ENCODE assay signal across 1 cellular context in the genomic region with DNA sequence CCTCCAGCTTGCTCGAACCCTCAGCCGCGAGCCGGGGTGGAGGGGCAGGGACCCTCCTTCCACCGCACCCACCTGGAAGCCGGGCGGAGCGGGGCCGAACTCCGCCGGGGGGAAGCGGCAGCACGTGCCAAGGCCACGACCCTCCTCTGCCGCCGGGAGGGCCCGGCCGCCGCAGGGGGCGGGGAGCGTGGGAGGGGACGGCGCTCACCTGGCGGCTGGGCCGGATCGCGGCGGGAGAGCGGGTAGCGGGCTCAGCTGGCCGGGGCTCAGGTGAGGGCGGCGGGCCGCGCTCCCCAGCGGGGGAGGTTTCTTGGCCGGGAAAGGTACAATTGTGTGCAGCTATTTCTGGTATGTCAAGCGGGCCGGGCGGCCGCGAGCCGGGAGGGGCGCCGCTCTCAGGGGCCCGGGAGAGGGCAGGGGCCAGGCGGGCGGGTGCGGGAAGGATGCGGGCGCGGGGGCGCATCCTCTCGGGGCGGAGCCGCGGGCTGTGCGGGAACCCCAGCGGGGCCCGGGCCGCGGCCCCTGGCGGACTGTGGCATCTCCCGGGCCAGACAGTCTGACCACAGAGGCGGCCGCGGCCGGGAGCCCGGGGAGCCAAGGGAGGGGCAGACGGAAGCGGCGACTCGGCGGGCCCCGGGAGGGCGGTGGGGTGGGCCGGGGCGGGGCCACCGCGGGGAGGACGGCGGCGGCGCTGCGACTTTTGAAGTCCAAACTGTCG.
TF ChIP-seq lines count a peak whose summit lies in the region.

TSS of gene LMO7 (plus strand) at position 710 of the 718 bp plus-strand sequence. CDS start 328 bp downstream, outside the sequence.

TF ChIP-seq in H1, 55 proteins besides CTCF, POLR2A, EP300 and RAD21:
- no peak for TF ChIP-seq SP4 (IDR thresholded peaks at IDR 0.05; ENCODE audit: low read length)
- TF ChIP-seq, protein P1, sequence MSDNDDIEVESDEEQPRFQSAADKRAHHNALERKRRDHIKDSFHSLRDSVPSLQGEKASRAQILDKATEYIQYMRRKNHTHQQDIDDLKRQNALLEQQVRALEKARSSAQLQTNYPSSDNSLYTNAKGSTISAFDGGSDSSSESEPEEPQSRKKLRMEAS (IDR thresholded peaks at IDR 0.05), result peak; percentile 91
- TF ChIP-seq KDM5A (IDR thresholded peaks at IDR 0.05; ENCODE audit: low read length), result no peak
- TF ChIP-seq BRCA1 (IDR thresholded peaks at IDR 0.05; ENCODE audit: low read depth, low read length), result no peak
- TF ChIP-seq YY1 (IDR thresholded peaks at IDR 0.05; ENCODE audit: low read depth, low read length), result no peak
- TF ChIP-seq SUZ12 (IDR thresholded peaks at IDR 0.05; ENCODE audit: low read length), result no peak
- TF ChIP-seq CTBP2 (IDR thresholded peaks at IDR 0.05; ENCODE audit: borderline replicate concordance, insufficient read depth, insufficient read length, low read length), result no peak
- TF ChIP-seq SRF (IDR thresholded peaks at IDR 0.05; ENCODE audit: low read depth, low read length), result no peak
- no peak for TF ChIP-seq CHD2 (IDR thresholded peaks at IDR 0.05; ENCODE audit: low read length)
- TF ChIP-seq CREB1 (IDR thresholded peaks at IDR 0.05), result no peak
- no peak for TF ChIP-seq TAF7 (optimal IDR thresholded peaks at IDR 0.05; ENCODE audit: borderline replicate concordance, low read depth, low read length)
- 0 out of 2 replicates have a peak, but pooled peaks have one; percentile 3 for TF ChIP-seq POLR2AphosphoS5 (IDR thresholded peaks at IDR 0.05; ENCODE audit: low read depth, low read length)
- no peak for TF ChIP-seq GABPA (IDR thresholded peaks at IDR 0.05; ENCODE audit: borderline replicate concordance, insufficient read depth, low read length)
- TF ChIP-seq CHD1 (IDR thresholded peaks at IDR 0.05; ENCODE audit: low read depth, low read length), result no peak
- no peak for TF ChIP-seq NRF1 (IDR thresholded peaks at IDR 0.05; ENCODE audit: low read depth, low read length)
- TF ChIP-seq BCL11A (IDR thresholded peaks at IDR 0.05; ENCODE audit: low read depth in 2 of 2, low read length in 2 of 2), result no peak
- no peak for TF ChIP-seq HDAC6 (IDR thresholded peaks at IDR 0.05; ENCODE audit: low read depth, low read length)
- no peak for TF ChIP-seq JUN (IDR thresholded peaks at IDR 0.05; ENCODE audit: low read depth, low read length)
- peak; percentile 93 for TF ChIP-seq TEAD4 (IDR thresholded peaks at IDR 0.05; ENCODE audit: low read depth, low read length)
- TF ChIP-seq, protein P2, sequence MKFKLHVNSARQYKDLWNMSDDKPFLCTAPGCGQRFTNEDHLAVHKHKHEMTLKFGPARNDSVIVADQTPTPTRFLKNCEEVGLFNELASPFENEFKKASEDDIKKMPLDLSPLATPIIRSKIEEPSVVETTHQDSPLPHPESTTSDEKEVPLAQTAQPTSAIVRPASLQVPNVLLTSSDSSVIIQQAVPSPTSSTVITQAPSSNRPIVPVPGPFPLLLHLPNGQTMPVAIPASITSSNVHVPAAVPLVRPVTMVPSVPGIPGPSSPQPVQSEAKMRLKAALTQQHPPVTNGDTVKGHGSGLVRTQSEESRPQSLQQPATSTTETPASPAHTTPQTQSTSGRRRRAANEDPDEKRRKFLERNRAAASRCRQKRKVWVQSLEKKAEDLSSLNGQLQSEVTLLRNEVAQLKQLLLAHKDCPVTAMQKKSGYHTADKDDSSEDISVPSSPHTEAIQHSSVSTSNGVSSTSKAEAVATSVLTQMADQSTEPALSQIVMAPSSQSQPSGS (IDR thresholded peaks at IDR 0.05; ENCODE audit: low read length), result no peak
- TF ChIP-seq CBX5 (IDR thresholded peaks at IDR 0.05; ENCODE audit: low read depth, low read length), result no peak
- TF ChIP-seq RBBP5 (IDR thresholded peaks at IDR 0.05; ENCODE audit: borderline replicate concordance, low read depth, low read length), result 0 out of 2 replicates have a peak, but pooled peaks have one; percentile 47
- peak; percentile 77; the same call in 1 of the 2 replicates for TF ChIP-seq EGR1 (IDR thresholded peaks at IDR 0.05; ENCODE audit: borderline replicate concordance, low read depth, low read length)
- TF ChIP-seq SIX5 (IDR thresholded peaks at IDR 0.05; ENCODE audit: low read depth, low read length), result no peak
- no peak for TF ChIP-seq CBX8 (IDR thresholded peaks at IDR 0.05; ENCODE audit: borderline replicate concordance, low read depth, low read length)
- peak in 1 of 2 experiments; percentile 93; a peak in 2 of 4 replicates for TF ChIP-seq HDAC2 (IDR thresholded peaks at IDR 0.05; ENCODE audit: borderline replicate concordance in 1 of 2, low read depth in 2 of 2, low read length in 2 of 2)
- TF ChIP-seq NANOG (IDR thresholded peaks at IDR 0.05; ENCODE audit: insufficient read depth, low read depth, low read length, poor library complexity, severe bottlenecking), result no peak
- TF ChIP-seq SIRT6 (IDR thresholded peaks at IDR 0.05; ENCODE audit: low read length), result no peak
- no peak for TF ChIP-seq RXRA (IDR thresholded peaks at IDR 0.05; ENCODE audit: insufficient read depth, low read depth, low read length)
- TF ChIP-seq, protein P3, sequence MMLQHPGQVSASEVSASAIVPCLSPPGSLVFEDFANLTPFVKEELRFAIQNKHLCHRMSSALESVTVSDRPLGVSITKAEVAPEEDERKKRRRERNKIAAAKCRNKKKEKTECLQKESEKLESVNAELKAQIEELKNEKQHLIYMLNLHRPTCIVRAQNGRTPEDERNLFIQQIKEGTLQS (IDR thresholded peaks at IDR 0.05; ENCODE audit: insufficient read depth, low read depth, low read length), result no peak
- no peak for TF ChIP-seq JUND (IDR thresholded peaks at IDR 0.05; ENCODE audit: low read length)
- TF ChIP-seq, protein P4, sequence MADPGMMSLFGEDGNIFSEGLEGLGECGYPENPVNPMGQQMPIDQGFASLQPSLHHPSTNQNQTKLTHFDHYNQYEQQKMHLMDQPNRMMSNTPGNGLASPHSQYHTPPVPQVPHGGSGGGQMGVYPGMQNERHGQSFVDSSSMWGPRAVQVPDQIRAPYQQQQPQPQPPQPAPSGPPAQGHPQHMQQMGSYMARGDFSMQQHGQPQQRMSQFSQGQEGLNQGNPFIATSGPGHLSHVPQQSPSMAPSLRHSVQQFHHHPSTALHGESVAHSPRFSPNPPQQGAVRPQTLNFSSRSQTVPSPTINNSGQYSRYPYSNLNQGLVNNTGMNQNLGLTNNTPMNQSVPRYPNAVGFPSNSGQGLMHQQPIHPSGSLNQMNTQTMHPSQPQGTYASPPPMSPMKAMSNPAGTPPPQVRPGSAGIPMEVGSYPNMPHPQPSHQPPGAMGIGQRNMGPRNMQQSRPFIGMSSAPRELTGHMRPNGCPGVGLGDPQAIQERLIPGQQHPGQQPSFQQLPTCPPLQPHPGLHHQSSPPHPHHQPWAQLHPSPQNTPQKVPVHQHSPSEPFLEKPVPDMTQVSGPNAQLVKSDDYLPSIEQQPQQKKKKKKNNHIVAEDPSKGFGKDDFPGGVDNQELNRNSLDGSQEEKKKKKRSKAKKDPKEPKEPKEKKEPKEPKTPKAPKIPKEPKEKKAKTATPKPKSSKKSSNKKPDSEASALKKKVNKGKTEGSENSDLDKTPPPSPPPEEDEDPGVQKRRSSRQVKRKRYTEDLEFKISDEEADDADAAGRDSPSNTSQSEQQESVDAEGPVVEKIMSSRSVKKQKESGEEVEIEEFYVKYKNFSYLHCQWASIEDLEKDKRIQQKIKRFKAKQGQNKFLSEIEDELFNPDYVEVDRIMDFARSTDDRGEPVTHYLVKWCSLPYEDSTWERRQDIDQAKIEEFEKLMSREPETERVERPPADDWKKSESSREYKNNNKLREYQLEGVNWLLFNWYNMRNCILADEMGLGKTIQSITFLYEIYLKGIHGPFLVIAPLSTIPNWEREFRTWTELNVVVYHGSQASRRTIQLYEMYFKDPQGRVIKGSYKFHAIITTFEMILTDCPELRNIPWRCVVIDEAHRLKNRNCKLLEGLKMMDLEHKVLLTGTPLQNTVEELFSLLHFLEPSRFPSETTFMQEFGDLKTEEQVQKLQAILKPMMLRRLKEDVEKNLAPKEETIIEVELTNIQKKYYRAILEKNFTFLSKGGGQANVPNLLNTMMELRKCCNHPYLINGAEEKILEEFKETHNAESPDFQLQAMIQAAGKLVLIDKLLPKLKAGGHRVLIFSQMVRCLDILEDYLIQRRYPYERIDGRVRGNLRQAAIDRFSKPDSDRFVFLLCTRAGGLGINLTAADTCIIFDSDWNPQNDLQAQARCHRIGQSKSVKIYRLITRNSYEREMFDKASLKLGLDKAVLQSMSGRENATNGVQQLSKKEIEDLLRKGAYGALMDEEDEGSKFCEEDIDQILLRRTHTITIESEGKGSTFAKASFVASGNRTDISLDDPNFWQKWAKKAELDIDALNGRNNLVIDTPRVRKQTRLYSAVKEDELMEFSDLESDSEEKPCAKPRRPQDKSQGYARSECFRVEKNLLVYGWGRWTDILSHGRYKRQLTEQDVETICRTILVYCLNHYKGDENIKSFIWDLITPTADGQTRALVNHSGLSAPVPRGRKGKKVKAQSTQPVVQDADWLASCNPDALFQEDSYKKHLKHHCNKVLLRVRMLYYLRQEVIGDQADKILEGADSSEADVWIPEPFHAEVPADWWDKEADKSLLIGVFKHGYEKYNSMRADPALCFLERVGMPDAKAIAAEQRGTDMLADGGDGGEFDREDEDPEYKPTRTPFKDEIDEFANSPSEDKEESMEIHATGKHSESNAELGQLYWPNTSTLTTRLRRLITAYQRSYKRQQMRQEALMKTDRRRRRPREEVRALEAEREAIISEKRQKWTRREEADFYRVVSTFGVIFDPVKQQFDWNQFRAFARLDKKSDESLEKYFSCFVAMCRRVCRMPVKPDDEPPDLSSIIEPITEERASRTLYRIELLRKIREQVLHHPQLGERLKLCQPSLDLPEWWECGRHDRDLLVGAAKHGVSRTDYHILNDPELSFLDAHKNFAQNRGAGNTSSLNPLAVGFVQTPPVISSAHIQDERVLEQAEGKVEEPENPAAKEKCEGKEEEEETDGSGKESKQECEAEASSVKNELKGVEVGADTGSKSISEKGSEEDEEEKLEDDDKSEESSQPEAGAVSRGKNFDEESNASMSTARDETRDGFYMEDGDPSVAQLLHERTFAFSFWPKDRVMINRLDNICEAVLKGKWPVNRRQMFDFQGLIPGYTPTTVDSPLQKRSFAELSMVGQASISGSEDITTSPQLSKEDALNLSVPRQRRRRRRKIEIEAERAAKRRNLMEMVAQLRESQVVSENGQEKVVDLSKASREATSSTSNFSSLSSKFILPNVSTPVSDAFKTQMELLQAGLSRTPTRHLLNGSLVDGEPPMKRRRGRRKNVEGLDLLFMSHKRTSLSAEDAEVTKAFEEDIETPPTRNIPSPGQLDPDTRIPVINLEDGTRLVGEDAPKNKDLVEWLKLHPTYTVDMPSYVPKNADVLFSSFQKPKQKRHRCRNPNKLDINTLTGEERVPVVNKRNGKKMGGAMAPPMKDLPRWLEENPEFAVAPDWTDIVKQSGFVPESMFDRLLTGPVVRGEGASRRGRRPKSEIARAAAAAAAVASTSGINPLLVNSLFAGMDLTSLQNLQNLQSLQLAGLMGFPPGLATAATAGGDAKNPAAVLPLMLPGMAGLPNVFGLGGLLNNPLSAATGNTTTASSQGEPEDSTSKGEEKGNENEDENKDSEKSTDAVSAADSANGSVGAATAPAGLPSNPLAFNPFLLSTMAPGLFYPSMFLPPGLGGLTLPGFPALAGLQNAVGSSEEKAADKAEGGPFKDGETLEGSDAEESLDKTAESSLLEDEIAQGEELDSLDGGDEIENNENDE (IDR thresholded peaks at IDR 0.05; ENCODE audit: insufficient replicate concordance, low read length), result no peak
- TF ChIP-seq SAP30 (IDR thresholded peaks at IDR 0.05; ENCODE audit: insufficient read depth, insufficient replicate concordance, low read length), result no peak
- TF ChIP-seq KDM4A (IDR thresholded peaks at IDR 0.05; ENCODE audit: low read depth, low read length, severe bottlenecking), result peak; percentile 33
- TF ChIP-seq FOSL1 (IDR thresholded peaks at IDR 0.05; ENCODE audit: insufficient read depth, low read depth, low read length), result no peak
- peak; percentile 50; the same call in 1 of the 2 replicates for TF ChIP-seq PHF8 (conservative IDR thresholded peaks at IDR 0.05; ENCODE audit: low read depth, low read length)
- TF ChIP-seq SIN3A (conservative IDR thresholded peaks at IDR 0.05 in 1 of 2, IDR thresholded peaks at IDR 0.05 in 1 of 2; ENCODE audit: low read depth in 1 of 2, low read length in 2 of 2), result 0 out of 4 replicates have a peak, but pooled peaks of 1 of the 2 experiments have one; percentile 36
- no peak for TF ChIP-seq POU5F1 (IDR thresholded peaks at IDR 0.05; ENCODE audit: low read depth, low read length)
- TF ChIP-seq CEBPB (IDR thresholded peaks at IDR 0.05; ENCODE audit: low read depth, low read length), result no peak
- TF ChIP-seq KDM1A (IDR thresholded peaks at IDR 0.05; ENCODE audit: borderline replicate concordance, low read length), result no peak
- no peak for TF ChIP-seq TAF1 (IDR thresholded peaks at IDR 0.05; ENCODE audit: low read depth, low read length)
- TF ChIP-seq RNF2 (IDR thresholded peaks at IDR 0.05; ENCODE audit: borderline replicate concordance, low read depth, low read length, missing control alignments, poor library complexity, severe bottlenecking), result peak; percentile 41
- TF ChIP-seq TBP (IDR thresholded peaks at IDR 0.05; ENCODE audit: low read depth, low read length), result no peak
- TF ChIP-seq SP2 (IDR thresholded peaks at IDR 0.05; ENCODE audit: low read length), result no peak
- TF ChIP-seq TCF12 (IDR thresholded peaks at IDR 0.05; ENCODE audit: low read depth, low read length), result peak; percentile 78
- no peak for TF ChIP-seq GTF2F1 (IDR thresholded peaks at IDR 0.05; ENCODE audit: borderline replicate concordance, low read depth, low read length)
- TF ChIP-seq ASH2L (IDR thresholded peaks at IDR 0.05; ENCODE audit: low read length), result peak; percentile 49
- no peak for TF ChIP-seq SP1 (IDR thresholded peaks at IDR 0.05; ENCODE audit: low read depth, low read length)
- TF ChIP-seq, protein P5, sequence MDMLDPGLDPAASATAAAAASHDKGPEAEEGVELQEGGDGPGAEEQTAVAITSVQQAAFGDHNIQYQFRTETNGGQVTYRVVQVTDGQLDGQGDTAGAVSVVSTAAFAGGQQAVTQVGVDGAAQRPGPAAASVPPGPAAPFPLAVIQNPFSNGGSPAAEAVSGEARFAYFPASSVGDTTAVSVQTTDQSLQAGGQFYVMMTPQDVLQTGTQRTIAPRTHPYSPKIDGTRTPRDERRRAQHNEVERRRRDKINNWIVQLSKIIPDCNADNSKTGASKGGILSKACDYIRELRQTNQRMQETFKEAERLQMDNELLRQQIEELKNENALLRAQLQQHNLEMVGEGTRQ (IDR thresholded peaks at IDR 0.05; ENCODE audit: low read length), result no peak
- no peak for TF ChIP-seq BACH1 (IDR thresholded peaks at IDR 0.05; ENCODE audit: low read length)
- no peak for TF ChIP-seq MAFK (IDR thresholded peaks at IDR 0.05; ENCODE audit: low read depth, low read length)
- TF ChIP-seq ZNF274 (IDR thresholded peaks at IDR 0.05; ENCODE audit: borderline replicate concordance, extremely low read depth, low read length), result no peak
- TF ChIP-seq, protein P6, sequence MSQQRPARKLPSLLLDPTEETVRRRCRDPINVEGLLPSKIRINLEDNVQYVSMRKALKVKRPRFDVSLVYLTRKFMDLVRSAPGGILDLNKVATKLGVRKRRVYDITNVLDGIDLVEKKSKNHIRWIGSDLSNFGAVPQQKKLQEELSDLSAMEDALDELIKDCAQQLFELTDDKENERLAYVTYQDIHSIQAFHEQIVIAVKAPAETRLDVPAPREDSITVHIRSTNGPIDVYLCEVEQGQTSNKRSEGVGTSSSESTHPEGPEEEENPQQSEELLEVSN (IDR thresholded peaks at IDR 0.05), result peak; percentile 47
- TF ChIP-seq RFX5 (IDR thresholded peaks at IDR 0.05; ENCODE audit: borderline replicate concordance, low read depth, low read length), result no peak
- TF ChIP-seq EZH2 (IDR thresholded peaks at IDR 0.05; ENCODE audit: low read depth, low read length, severe bottlenecking), result no peak
